ENCODE assay signal across 28 cellular contexts in the genomic region with DNA sequence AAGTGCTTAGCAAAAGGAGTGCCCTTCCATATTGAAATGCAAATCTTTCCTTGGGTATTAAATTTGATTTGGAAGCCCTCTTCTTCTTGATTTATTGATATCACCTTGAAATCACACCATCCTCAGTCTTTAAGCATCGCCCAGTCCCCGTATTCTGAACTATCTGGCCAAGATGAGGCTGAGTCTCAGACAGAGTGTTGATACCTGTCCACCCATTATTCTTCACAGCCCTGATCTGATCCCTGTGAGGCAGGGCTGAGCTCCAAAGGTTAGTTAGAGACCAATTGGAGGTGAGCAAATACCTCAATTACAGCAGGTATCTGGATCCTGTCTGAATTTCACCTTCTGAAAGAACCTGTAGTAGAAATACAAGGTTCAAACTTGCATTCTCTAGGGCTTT.
"Had no signal": no experiment of that assay in that cellular context is flagged by ENCODE, and none has a peak within 500 bp of the region (broad histone marks: within the 10 kb centered on the region; RNA-seq: fewer than 3 reads in every experiment).

No MANE protein-coding gene starts in this region.

- DNase-seq: colonic mucosa; effector CD8-positive, alpha-beta T cell; foreskin keratinocyte; mucosa of descending colon; naive B cell; psoas muscle; right cardiac atrium; spleen; stimulated activated CD4-positive, alpha-beta T cell treated with anti-CD3 and anti-CD28 coated beads, Interleukin-2, amount 100 ng/mL, for 48 hours; stimulated activated naive B cell treated with anti-CD40 and anti-IgM and Interleukin-4, amounts not matched to agents 10 μg/mL and 1 μg/mL and 100 μg/mL, for 72 hours; transverse colon; upper lobe of right lung; uterus had no signal

- H3K79me2 ChIP-seq: hepatocyte had no signal

- H3K27me3 ChIP-seq: colonic mucosa, esophagus muscularis mucosa, gastroesophageal sphincter, hepatocyte, spleen, suprapubic skin, transverse colon, upper lobe of right lung, uterus had no signal

- H3K4me3 Mint-ChIP-seq: dendritic cell treated with granulocyte-macrophage colony-stimulating factor and Interleukin-4, amounts not matched to agents 40 ng/mL and 50 ng/mL, for 4 days; memory B cell; mesothelial cell of epicardium; naive B cell; natural killer cell treated with Interleukin-12 subunit alpha and Interleukin-12 subunit beta and Interleukin-15 and Interleukin-18, amount 100 ng/mL, for 72 hours; neural crest cell; stimulated activated naive B cell treated with anti-CD40 and anti-IgM and Interleukin-4, amounts not matched to agents 10 μg/mL and 1 μg/mL and 100 μg/mL, for 72 hours; stimulated activated naive CD8-positive, alpha-beta T cell treated with anti-CD3 and anti-CD28 coated beads, Interleukin-15, Interleukin-2, amounts not matched to agents 100 ng/mL and 50 ng/mL, for 24 hours had no signal

- H3K9me3 ChIP-seq: colonic mucosa, esophagus muscularis mucosa, gastroesophageal sphincter, heart left ventricle, mucosa of descending colon, psoas muscle, spleen, suprapubic skin, transverse colon, upper lobe of right lung, uterus had no signal

- FAIRE-seq: endothelial cell of umbilical vein, keratinocyte had no signal

- H3K4me1 Mint-ChIP-seq: memory B cell; naive B cell; stimulated activated naive B cell treated with anti-CD40 and anti-IgM and Interleukin-4, amounts not matched to agents 10 μg/mL and 1 μg/mL and 100 μg/mL, for 72 hours had no signal

- H3K4me3 ChIP-seq: colonic mucosa, esophagus muscularis mucosa, gastroesophageal sphincter, heart left ventricle, hepatocyte, lung, mucosa of descending colon, psoas muscle, skin epidermis, spleen, suprapubic skin, transverse colon, upper lobe of right lung, uterus had no signal

- H3K4me2 ChIP-seq: hepatocyte had no signal

- H3K36me3 Mint-ChIP-seq: memory B cell; mesothelial cell of epicardium; naive B cell; natural killer cell treated with Interleukin-12 subunit alpha and Interleukin-12 subunit beta and Interleukin-15 and Interleukin-18, amount 100 ng/mL, for 72 hours; stimulated activated naive B cell treated with anti-CD40 and anti-IgM and Interleukin-4, amounts not matched to agents 10 μg/mL and 1 μg/mL and 100 μg/mL, for 72 hours had no signal

- H3K27ac ChIP-seq: colonic mucosa, esophagus muscularis mucosa, foreskin keratinocyte, gastroesophageal sphincter, heart left ventricle, hepatocyte, psoas muscle, skin epidermis, spleen, suprapubic skin, transverse colon, upper lobe of right lung, uterus had no signal

- H2AFZ ChIP-seq: hepatocyte had no signal

- H3K27ac Mint-ChIP-seq: dendritic cell treated with granulocyte-macrophage colony-stimulating factor and Interleukin-4, amounts not matched to agents 40 ng/mL and 50 ng/mL, for 4 days; memory B cell; mesothelial cell of epicardium; natural killer cell treated with Interleukin-12 subunit alpha and Interleukin-12 subunit beta and Interleukin-15 and Interleukin-18, amount 100 ng/mL, for 72 hours; stimulated activated naive B cell treated with anti-CD40 and anti-IgM and Interleukin-4, amounts not matched to agents 10 μg/mL and 1 μg/mL and 100 μg/mL, for 72 hours; stimulated activated naive CD8-positive, alpha-beta T cell treated with anti-CD3 and anti-CD28 coated beads, Interleukin-15, Interleukin-2, amounts not matched to agents 100 ng/mL and 50 ng/mL, for 24 hours had no signal

- H3K9me3 Mint-ChIP-seq: dendritic cell treated with granulocyte-macrophage colony-stimulating factor and Interleukin-4, amounts not matched to agents 40 ng/mL and 50 ng/mL, for 4 days; mesothelial cell of epicardium; naive B cell; neural crest cell; stimulated activated naive CD8-positive, alpha-beta T cell treated with anti-CD3 and anti-CD28 coated beads, Interleukin-15, Interleukin-2, amounts not matched to agents 100 ng/mL and 50 ng/mL, for 24 hours had no signal

- H3K36me3 ChIP-seq: colonic mucosa, esophagus muscularis mucosa, gastroesophageal sphincter, heart left ventricle, spleen, suprapubic skin, transverse colon, upper lobe of right lung, uterus had no signal

- ATAC-seq: foreskin keratinocyte; gastroesophageal sphincter; mucosa of descending colon; natural killer cell treated with Interleukin-12 subunit alpha and Interleukin-12 subunit beta and Interleukin-15 and Interleukin-18, amount 100 ng/mL, for 72 hours; psoas muscle; stimulated activated naive B cell treated with anti-CD40 and anti-IgM and Interleukin-4, amounts not matched to agents 10 μg/mL and 1 μg/mL and 100 μg/mL, for 72 hours; upper lobe of right lung had no signal

- H3K27me3 Mint-ChIP-seq: dendritic cell treated with granulocyte-macrophage colony-stimulating factor and Interleukin-4, amounts not matched to agents 40 ng/mL and 50 ng/mL, for 4 days; memory B cell; naive B cell; natural killer cell treated with Interleukin-12 subunit alpha and Interleukin-12 subunit beta and Interleukin-15 and Interleukin-18, amount 100 ng/mL, for 72 hours; stimulated activated naive B cell treated with anti-CD40 and anti-IgM and Interleukin-4, amounts not matched to agents 10 μg/mL and 1 μg/mL and 100 μg/mL, for 72 hours; stimulated activated naive CD8-positive, alpha-beta T cell treated with anti-CD3 and anti-CD28 coated beads, Interleukin-15, Interleukin-2, amounts not matched to agents 100 ng/mL and 50 ng/mL, for 24 hours had no signal

- H3K4me1 ChIP-seq: colonic mucosa, esophagus muscularis mucosa, foreskin keratinocyte, gastroesophageal sphincter, heart left ventricle, psoas muscle, spleen, suprapubic skin, transverse colon, upper lobe of right lung, uterus had no signal
